Comparison of ENCODE assay signal across 19 cellular contexts in genomic region chr14:98949031-98949430, GRCh38.
"Had no signal": no experiment of that assay in that cellular context is flagged by ENCODE, and none has a peak within 500 bp of the region (broad histone marks: within the 10 kb centered on the region; RNA-seq: fewer than 3 reads in every experiment).

No MANE protein-coding gene starts in this region.

- H3K4me3 ChIP-seq: gastrocnemius medialis, prostate gland, vagina had no signal

- H3K4me1 ChIP-seq: prostate gland had no signal

- H3K36me3 Mint-ChIP-seq: immature natural killer cell had no signal

- H3K36me3 ChIP-seq: gastrocnemius medialis, prostate gland, vagina had no signal

- H3K4me1 Mint-ChIP-seq: activated B cell treated with CpG ODN at 0.5 μM for 24 hours, immature natural killer cell had no signal

- H3K9me3 ChIP-seq: gastrocnemius medialis, prostate gland, vagina had no signal

- H3K27ac Mint-ChIP-seq: activated B cell treated with CpG ODN at 0.5 μM for 24 hours; activated CD4-positive, alpha-beta T cell treated with anti-CD3 and anti-CD28 coated beads, Interleukin-2, amount 10 ng/mL, durations not matched to agents 24 days and 14 days; activated CD8-positive, alpha-beta T cell treated with anti-CD3 and anti-CD28 coated beads, Interleukin-2, amount 10 ng/mL, durations not matched to agents 7 days and 5 days; activated naive CD4-positive, alpha-beta T cell treated with anti-CD3 and anti-CD28 coated beads for 36 hours; activated T-cell treated with anti-CD3 and anti-CD28 coated beads, Interleukin-2, amount 50 U/mL, for 24 hours; activated T-helper 2 cell treated with anti-CD3 and anti-CD28 coated beads, Interferon-gamma antibody, Interleukin-2, Interleukin-4, amounts not matched to agents 10 μg/mL and 5 μg/mL and 100 μg/mL, durations not matched to agents 14 hours and 24 hours and 36 hours; immature natural killer cell; stimulated activated naive CD8-positive, alpha-beta T cell treated with anti-CD3 and anti-CD28 coated beads, Interleukin-15, amount 100 ng/mL, for 72 hours had no signal

- H3K4me3 Mint-ChIP-seq: activated B cell treated with CpG ODN at 0.5 μM for 24 hours; activated CD4-positive, alpha-beta T cell treated with anti-CD3 and anti-CD28 coated beads, Interleukin-2, amount 10 ng/mL, durations not matched to agents 24 days and 14 days; activated CD8-positive, alpha-beta T cell treated with anti-CD3 and anti-CD28 coated beads, Interleukin-2, amount 10 ng/mL, durations not matched to agents 7 days and 5 days; activated naive CD4-positive, alpha-beta T cell treated with anti-CD3 and anti-CD28 coated beads for 36 hours; activated T-cell treated with anti-CD3 and anti-CD28 coated beads, Interleukin-2, amount 50 U/mL, for 24 hours; immature natural killer cell; stimulated activated naive CD8-positive, alpha-beta T cell treated with anti-CD3 and anti-CD28 coated beads, Interleukin-15, amount 100 ng/mL, for 72 hours had no signal

- ATAC-seq: activated CD8-positive, alpha-beta T cell treated with anti-CD3 and anti-CD28 coated beads, Interleukin-2, amount 10 ng/mL, durations not matched to agents 7 days and 5 days; gastrocnemius medialis; left ventricle myocardium superior; right cardiac atrium; stimulated activated naive CD8-positive, alpha-beta T cell treated with anti-CD3 and anti-CD28 coated beads, Interleukin-15, amount 100 ng/mL, for 72 hours had no signal

- H3K9me3 Mint-ChIP-seq: activated CD4-positive, alpha-beta T cell treated with anti-CD3 and anti-CD28 coated beads, Interleukin-2, amount 10 ng/mL, durations not matched to agents 24 days and 14 days; activated naive CD4-positive, alpha-beta T cell treated with anti-CD3 and anti-CD28 coated beads for 36 hours; activated T-cell treated with anti-CD3 and anti-CD28 coated beads, Interleukin-2, amount 50 U/mL, for 24 hours; activated T-helper 2 cell treated with anti-CD3 and anti-CD28 coated beads, Interferon-gamma antibody, Interleukin-2, Interleukin-4, amounts not matched to agents 10 μg/mL and 5 μg/mL and 100 μg/mL, durations not matched to agents 14 hours and 24 hours and 36 hours; immature natural killer cell; stimulated activated naive CD8-positive, alpha-beta T cell treated with anti-CD3 and anti-CD28 coated beads, Interleukin-15, amount 100 ng/mL, for 72 hours had no signal

- H3K27me3 Mint-ChIP-seq: activated B cell treated with CpG ODN at 0.5 μM for 24 hours; activated CD4-positive, alpha-beta T cell treated with anti-CD3 and anti-CD28 coated beads, Interleukin-2, amount 10 ng/mL, durations not matched to agents 24 days and 14 days; activated T-cell treated with anti-CD3 and anti-CD28 coated beads, Interleukin-2, amount 50 U/mL, for 24 hours; stimulated activated naive CD8-positive, alpha-beta T cell treated with anti-CD3 and anti-CD28 coated beads, Interleukin-15, amount 100 ng/mL, for 72 hours had no signal

- H3K27ac ChIP-seq: gastrocnemius medialis, prostate gland, vagina had no signal

- DNase-seq: activated B cell treated with CpG ODN at 0.5 μM for 24 hours; activated CD4-positive, alpha-beta T cell treated with anti-CD3 and anti-CD28 coated beads, Interleukin-2, amount 10 ng/mL, durations not matched to agents 24 days and 14 days; activated CD8-positive, alpha-beta T cell treated with anti-CD3 and anti-CD28 coated beads, Interleukin-2, amount 10 ng/mL, durations not matched to agents 7 days and 5 days; activated naive CD4-positive, alpha-beta T cell treated with anti-CD3 and anti-CD28 coated beads for 36 hours; activated T-cell treated with anti-CD3 and anti-CD28 coated beads, Interleukin-2, amount 50 U/mL, for 24 hours; cerebellar nuclear complex; effector CD4-positive, alpha-beta T cell; immature natural killer cell; left ventricle myocardium superior; right cardiac atrium; small intestine; stimulated activated CD4-positive, alpha-beta T cell treated with anti-CD3 and anti-CD28 coated beads, Interleukin-15, amount 100 ng/mL, for 24 hours; stimulated activated CD4-positive, alpha-beta T cell treated with anti-CD3 and anti-CD28 coated beads, Interleukin-2, amount 100 ng/mL, for 48 hours; stimulated activated naive CD8-positive, alpha-beta T cell treated with anti-CD3 and anti-CD28 coated beads, Interleukin-15, amount 100 ng/mL, for 72 hours; trophoblast cell had no signal

- H3K27me3 ChIP-seq: vagina had no signal
